Comparison of ENCODE assay signal across 11 cellular contexts in the genomic region with DNA sequence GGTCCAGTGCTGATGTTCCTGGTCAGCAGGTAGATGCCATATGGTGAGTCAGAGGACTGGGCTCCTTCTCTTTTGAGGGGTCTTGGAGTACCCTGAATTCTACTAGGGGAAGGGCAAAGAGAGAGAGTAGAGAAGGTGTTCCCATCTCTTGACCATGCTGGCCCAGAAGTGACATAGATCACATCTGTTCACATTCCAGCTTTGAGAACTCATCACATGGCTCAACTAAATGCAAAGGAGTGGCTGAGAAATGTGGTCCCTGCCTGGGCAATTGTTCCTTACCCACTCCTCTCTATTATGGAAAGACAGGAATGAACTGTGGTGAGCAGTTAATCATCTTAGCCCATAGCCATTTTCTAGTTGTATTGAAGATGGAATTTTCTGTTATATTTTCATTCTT.
"Had no signal": no experiment of that assay in that cellular context is flagged by ENCODE, and none has a peak within 500 bp of the region (broad histone marks: within the 10 kb centered on the region; RNA-seq: fewer than 3 reads in every experiment).

No MANE protein-coding gene starts in this region.

- H3K4me3 ChIP-seq: psoas muscle, sigmoid colon, testis had no signal

- DNase-seq: activated effector memory CD4-positive, alpha-beta T cell treated with Interleukin-2 at 50 U/mL for 16 hours; amygdala; cerebellar nuclear complex; effector memory CD8-positive, alpha-beta T cell; glutamatergic neuron; nephron progenitor cell; psoas muscle; sigmoid colon; stimulated activated CD4-positive, alpha-beta T cell treated with anti-CD3 and anti-CD28 coated beads, Interleukin-4, amount 100 ng/mL, for 24 hours; stimulated activated naive CD8-positive, alpha-beta T cell treated with anti-CD3 and anti-CD28 coated beads, Interleukin-15, amount 100 ng/mL, for 72 hours; testis had no signal

- H3K27ac ChIP-seq: psoas muscle, testis had no signal

- H3K4me1 ChIP-seq: psoas muscle had no signal

- H3K27me3 ChIP-seq: sigmoid colon, testis had no signal

- H3K36me3 ChIP-seq: sigmoid colon had no signal

- H3K9me3 ChIP-seq: psoas muscle, testis had no signal
